18 cellular contexts compared by ENCODE assay signal in genomic region chr4:81257021-81257420, GRCh38. TPM values are rescaled to one million over a fixed set of nuclear protein-coding genes. Genes with fewer than 3 reads are reported as not detected.
DNase-seq lines count a peak whose midpoint lies in the region; ATAC-seq and TF ChIP-seq lines count a peak whose summit lies in the region.
"Had no signal": no experiment of that assay in that cellular context is flagged by ENCODE, and none has a peak within 500 bp of the region (broad histone marks: within the 10 kb centered on the region; RNA-seq: fewer than 3 reads in every experiment).

No MANE protein-coding gene starts in this region.

- no peaks in the 10 kb centered on the region for H3K9me3 ChIP-seq in SJSA1 (replicated peaks)
- no peaks in the 10 kb centered on the region for H3K9me3 ChIP-seq in skeletal muscle satellite cell (replicated peaks; ENCODE audit: low read length)
- H3K9me3 ChIP-seq: BE2C, neutrophil, right atrium auricular region had no signal

- H3K4me2 ChIP-seq in skeletal muscle satellite cell (ENCODE audit: low read length): peak overlapping the region; percentile 30

- H3K27ac ChIP-seq in SJSA1: peak overlapping the region; percentile 11; the same call in 1 of the 2 replicates
- H3K27ac ChIP-seq: foreskin keratinocyte, neutrophil, right atrium auricular region had no signal

- DNase-seq in EL (peak; percentile 45), SJSA1 (ENCODE audit: low read depth in 1 of 2, low spot score in 2 of 2) (peak in 1 of 2 experiments; percentile 53), fibroblast of pulmonary artery (ENCODE audit: low read depth) (peak; percentile 69), NCI-H82 (lab: John Stamatoyannopoulos, UW) (no peak), germinal center (ENCODE audit: low spot score) (no peak)
- DNase-seq: activated CD4-positive, alpha-beta T cell treated with anti-CD3 and anti-CD28 coated beads for 36 hours; activated CD8-positive, alpha-beta memory T cell treated with anti-CD3 and anti-CD28 coated beads, Interleukin-2, amount 50 U/mL, for 4 hours; activated effector memory CD4-positive, alpha-beta T cell treated with Interleukin-2 at 50 U/mL for 16 hours; BE2C; foreskin keratinocyte; Karpas-422; NCI-H1436 treated with DMSO at 0.1 percent for 48 hours had no signal

- no peaks in the 10 kb centered on the region for H3K27me3 ChIP-seq in SJSA1 (replicated peaks)
- H3K27me3 ChIP-seq in skeletal muscle satellite cell (ENCODE audit: control insufficient read depth, insufficient read depth, low read length): no peaks in the 10 kb centered on the region
- H3K27me3 ChIP-seq: BE2C, neutrophil, right atrium auricular region had no signal

- H3K36me3 ChIP-seq in SJSA1: no peaks in the 10 kb centered on the region
- H3K36me3 ChIP-seq in skeletal muscle satellite cell (ENCODE audit: insufficient read depth, low read length): no peaks in the 10 kb centered on the region
- H3K36me3 ChIP-seq: BE2C, neutrophil, right atrium auricular region had no signal

- no peak for ATAC-seq in SK-N-SH treated with all-trans-retinoic acid at 6 μM for 48 hours
- ATAC-seq: activated CD4-positive, alpha-beta T cell treated with anti-CD3 and anti-CD28 coated beads for 36 hours; foreskin keratinocyte; left lobe of liver had no signal

- TF ChIP-seq CTCF in fibroblast of pulmonary artery (IDR thresholded peaks at IDR 0.05; ENCODE audit: low read length, missing control alignments): no peak

- H3K4me1 ChIP-seq in SJSA1 (replicated peaks) (peaks cover 18% of the 10 kb centered on the region), skeletal muscle satellite cell (ENCODE audit: control insufficient read depth, insufficient read depth, low read length) (peaks cover 25% of the 10 kb centered on the region)
- H3K4me1 ChIP-seq: BE2C, foreskin keratinocyte, right atrium auricular region had no signal

- no peak overlapping the region for H3K4me3 ChIP-seq in SJSA1
- H3K4me3 ChIP-seq in fibroblast of pulmonary artery (replicated peaks; ENCODE audit: low read depth, low read length): no peak overlapping the region
- H3K4me3 ChIP-seq in skeletal muscle satellite cell (ENCODE audit: low read length): no peak overlapping the region
- H3K4me3 ChIP-seq: right atrium auricular region had no signal

- no peak overlapping the region for H3K9ac ChIP-seq in skeletal muscle satellite cell (ENCODE audit: low read depth, low read length)

TF ChIP-seq in SK-N-SH treated with all-trans-retinoic acid at 6 μM for 48 hours, 23 proteins besides CTCF, POLR2A, EP300 and RAD21:
- no peak for TF ChIP-seq ZFP30 (CRISPR knock-in tag; IDR thresholded peaks at IDR 0.05)
- TF ChIP-seq, protein P1, sequence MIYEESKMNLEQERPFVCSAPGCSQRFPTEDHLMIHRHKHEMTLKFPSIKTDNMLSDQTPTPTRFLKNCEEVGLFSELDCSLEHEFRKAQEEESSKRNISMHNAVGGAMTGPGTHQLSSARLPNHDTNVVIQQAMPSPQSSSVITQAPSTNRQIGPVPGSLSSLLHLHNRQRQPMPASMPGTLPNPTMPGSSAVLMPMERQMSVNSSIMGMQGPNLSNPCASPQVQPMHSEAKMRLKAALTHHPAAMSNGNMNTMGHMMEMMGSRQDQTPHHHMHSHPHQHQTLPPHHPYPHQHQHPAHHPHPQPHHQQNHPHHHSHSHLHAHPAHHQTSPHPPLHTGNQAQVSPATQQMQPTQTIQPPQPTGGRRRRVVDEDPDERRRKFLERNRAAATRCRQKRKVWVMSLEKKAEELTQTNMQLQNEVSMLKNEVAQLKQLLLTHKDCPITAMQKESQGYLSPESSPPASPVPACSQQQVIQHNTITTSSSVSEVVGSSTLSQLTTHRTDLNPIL (CRISPR knock-in tag; IDR thresholded peaks at IDR 0.05; ENCODE audit: low read depth): no peak
- TF ChIP-seq ZNF565 (CRISPR knock-in tag; conservative IDR thresholded peaks at IDR 0.05; ENCODE audit: low read depth): no peak
- no peak for TF ChIP-seq TOX (CRISPR knock-in tag; IDR thresholded peaks at IDR 0.05; ENCODE audit: borderline replicate concordance)
- TF ChIP-seq TCF4 (CRISPR knock-in tag; IDR thresholded peaks at IDR 0.05; ENCODE audit: borderline replicate concordance): no peak
- no peak for TF ChIP-seq CSRNP3 (CRISPR knock-in tag; IDR thresholded peaks at IDR 0.05)
- TF ChIP-seq PATZ1 (CRISPR knock-in tag; IDR thresholded peaks at IDR 0.05; ENCODE audit: borderline replicate concordance): no peak
- TF ChIP-seq GLIS3 (CRISPR knock-in tag; IDR thresholded peaks at IDR 0.05): no peak
- no peak for TF ChIP-seq ZFP3 (CRISPR knock-in tag; IDR thresholded peaks at IDR 0.05)
- TF ChIP-seq, protein P2, sequence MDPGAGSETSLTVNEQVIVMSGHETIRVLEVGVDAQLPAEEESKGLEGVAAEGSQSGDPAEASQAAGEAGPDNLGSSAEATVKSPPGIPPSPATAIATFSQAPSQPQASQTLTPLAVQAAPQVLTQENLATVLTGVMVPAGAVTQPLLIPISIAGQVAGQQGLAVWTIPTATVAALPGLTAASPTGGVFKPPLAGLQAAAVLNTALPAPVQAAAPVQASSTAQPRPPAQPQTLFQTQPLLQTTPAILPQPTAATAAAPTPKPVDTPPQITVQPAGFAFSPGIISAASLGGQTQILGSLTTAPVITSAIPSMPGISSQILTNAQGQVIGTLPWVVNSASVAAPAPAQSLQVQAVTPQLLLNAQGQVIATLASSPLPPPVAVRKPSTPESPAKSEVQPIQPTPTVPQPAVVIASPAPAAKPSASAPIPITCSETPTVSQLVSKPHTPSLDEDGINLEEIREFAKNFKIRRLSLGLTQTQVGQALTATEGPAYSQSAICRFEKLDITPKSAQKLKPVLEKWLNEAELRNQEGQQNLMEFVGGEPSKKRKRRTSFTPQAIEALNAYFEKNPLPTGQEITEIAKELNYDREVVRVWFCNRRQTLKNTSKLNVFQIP (CRISPR knock-in tag; IDR thresholded peaks at IDR 0.05; ENCODE audit: borderline replicate concordance, low read depth): no peak
- no peak for TF ChIP-seq ZNF70 (CRISPR knock-in tag; IDR thresholded peaks at IDR 0.05)
- no peak for TF ChIP-seq TSHZ2 (CRISPR knock-in tag; IDR thresholded peaks at IDR 0.05)
- no peak for TF ChIP-seq CSDC2 (CRISPR knock-in tag; IDR thresholded peaks at IDR 0.05)
- TF ChIP-seq ISL1 (CRISPR knock-in tag; IDR thresholded peaks at IDR 0.05): no peak
- TF ChIP-seq BACH2 (CRISPR knock-in tag; IDR thresholded peaks at IDR 0.05; ENCODE audit: borderline replicate concordance): no peak

RNA-seq across cellular contexts. Expression of gene PRKG2, which starts 42.0 kb away (rescaled TPM):
- 0.03 TPM in 1 of 2 replicates, not detected in the other for total RNA-seq in SJSA1 (2014; rRNA removed; shearing (Covaris generic))
- 0.44 and 0.76 TPM in 2 replicates for total RNA-seq in skeletal muscle satellite cell (2012; rRNA removed)
- total RNA-seq: chondrocyte, left lobe of liver had no signal

Comparison
In these comparisons a context has a peak if more than half of its experiments do, and no peak if none do; other contexts are left out.
1. DNase-seq: peak in EL (single experiment) and fibroblast of pulmonary artery (single experiment); none in NCI-H82 (single experiment) and germinal center (single experiment).